ENCODE assay signal across 18 cellular contexts in the genomic region with DNA sequence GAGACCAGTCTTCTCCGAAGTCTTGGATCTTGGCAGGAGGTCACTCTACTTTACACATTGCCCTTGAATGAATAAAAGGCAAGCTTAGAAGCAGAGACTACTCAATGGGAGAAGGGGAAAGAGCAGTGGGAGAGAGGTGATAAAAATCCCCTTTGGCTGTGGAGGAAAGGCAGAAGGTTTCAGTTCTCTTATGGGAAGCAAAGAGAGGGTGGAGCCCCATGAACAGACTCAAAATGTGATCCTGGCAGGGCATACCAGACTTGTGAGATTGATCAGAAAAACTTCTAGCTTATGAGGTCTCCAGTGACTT. TPM values are rescaled to one million over a fixed set of nuclear protein-coding genes. Genes with fewer than 3 reads are reported as not detected.
DNase-seq lines count a peak whose midpoint lies in the region; ATAC-seq, FAIRE-seq and TF ChIP-seq lines count a peak whose summit lies in the region.
"Had no signal": no experiment of that assay in that cellular context is flagged by ENCODE, and none has a peak within 500 bp of the region (broad histone marks: within the 10 kb centered on the region; RNA-seq: fewer than 3 reads in every experiment).

No MANE protein-coding gene starts in this region.

- H3K27me3 ChIP-seq in GM12878 (replicated peaks in 1 of 2; ENCODE audit: control insufficient read depth in 2 of 2, insufficient read depth in 2 of 2, low read length in 1 of 2), result no peaks in the 10 kb centered on the region
- no peaks in the 10 kb centered on the region for H3K27me3 ChIP-seq in neural progenitor cell
- H3K27me3 ChIP-seq: BE2C had no signal

- peaks cover 11% of the 10 kb centered on the region for H3K4me1 Mint-ChIP-seq in neural progenitor cell
- H3K4me1 Mint-ChIP-seq: CD4-positive, alpha-beta memory T cell; GM23338 had no signal

- CTCF ChIA-PET in GM12878 (lab: Yijun Ruan, JAX), result no interaction called here

- H4K20me1 ChIP-seq in GM12878 (ENCODE audit: control insufficient read depth, insufficient read depth) (no peaks in the 10 kb centered on the region), neural progenitor cell (ENCODE audit: low read depth) (no peaks in the 10 kb centered on the region)

- 0 out of 2 replicates have a peak overlapping the region, but pooled peaks have one; percentile 33 for H3K4me2 ChIP-seq in GM12878 (ENCODE audit: control insufficient read depth, insufficient read depth)
- no peak overlapping the region for H3K4me2 ChIP-seq in neural progenitor cell
- H3K4me2 ChIP-seq: GM23338 had no signal

- no peaks in the 10 kb centered on the region for H3F3A ChIP-seq in neural progenitor cell (ENCODE audit: low read depth)

- no peak overlapping the region for H3K4me3 Mint-ChIP-seq in neural progenitor cell
- H3K4me3 Mint-ChIP-seq: CD4-positive, alpha-beta memory T cell; GM23338; IgD-negative memory B cell had no signal

- TF ChIP-seq POLR2A in GM12878 (IDR thresholded peaks at IDR 0.05; ENCODE audit: low read depth, low read length), result no peak

- no peak for TF ChIP-seq EP300 in GM12878 (IDR thresholded peaks at IDR 0.05; ENCODE audit: borderline replicate concordance in 1 of 2, control insufficient read depth in 1 of 2, low read depth in 2 of 2, low read length in 2 of 2)

- POLR2A ChIA-PET in GM12878 (lab: Charles Lee), result interaction anchor here (0.7 kb wide), 1 partner anchor 29 kb away, joined by 3 read pairs; no protein-coding TSS in a partner anchor

- TF ChIP-seq RAD21 in GM12878 (IDR thresholded peaks at IDR 0.05; ENCODE audit: insufficient read depth, low read depth, low read length), result no peak

- H3K79me2 ChIP-seq in GM12878 (ENCODE audit: control insufficient read depth, insufficient read depth, low read length) (no peaks in the 10 kb centered on the region), neural progenitor cell (ENCODE audit: low read depth) (no peaks in the 10 kb centered on the region)

- no peak for FAIRE-seq in GM12878 (lab: Jason Lieb, UNC)
- FAIRE-seq: A549, D721Med, G401.6 had no signal

- RAD21 ChIA-PET in GM12878 (lab: Charles Lee; ENCODE audit: unreplicated experiment), result no interaction called here

- no TSS peak for BruUV-seq in GM12878 (replicated peaks; lab: Mats Ljungman, UMichigan)

- ATAC-seq in GM12878, result peak; percentile 23; the same call in 1 of the 3 replicates
- ATAC-seq in HG03354 (IDR thresholded peaks at IDR 0.05; ENCODE audit: poor library complexity, severe bottlenecking, unreplicated experiment), result no peak
- ATAC-seq: A549, GM23338 had no signal

- H3K9me3 ChIP-seq in GM12878 (replicated peaks; ENCODE audit: control insufficient read depth, insufficient read depth, low read length), result no peaks in the 10 kb centered on the region
- no peaks in the 10 kb centered on the region for H3K9me3 ChIP-seq in neural progenitor cell (ENCODE audit: low read depth)
- H3K9me3 ChIP-seq: BE2C had no signal

- H3K27ac ChIP-seq in GM12878 (ENCODE audit: control insufficient read depth, insufficient read depth), result no peak overlapping the region
- H3K27ac ChIP-seq in neural progenitor cell, result no peak overlapping the region
- H3K27ac ChIP-seq: A549, C4-2B had no signal

- TF ChIP-seq CTCF in GM12878 (IDR thresholded peaks at IDR 0.05 in 2 of 3, conservative IDR thresholded peaks at IDR 0.05 in 1 of 3; ENCODE audit: control insufficient read depth in 2 of 3, extremely low read depth in 1 of 3, insufficient read depth in 1 of 3, low read depth in 3 of 3, low read length in 3 of 3) (no peak), neural progenitor cell (IDR thresholded peaks at IDR 0.05) (no peak)

- H3K4me3 ChIP-seq in GM12878 (no peak overlapping the region), neural progenitor cell (no peak overlapping the region)
- H3K4me3 ChIP-seq: A549, GM23338 had no signal

- H3K36me3 ChIP-seq in GM12878 (ENCODE audit: control insufficient read depth in 2 of 2, insufficient read depth in 2 of 2, low read length in 1 of 2) (no peaks in the 10 kb centered on the region), neural progenitor cell (no peaks in the 10 kb centered on the region)
- H3K36me3 ChIP-seq: BE2C had no signal

- no peak overlapping the region for H2AFZ ChIP-seq in GM12878 (ENCODE audit: control insufficient read depth, low read depth, low read length)
- H2AFZ ChIP-seq in neural progenitor cell (replicated peaks), result no peak overlapping the region

- peaks cover 5% of the 10 kb centered on the region for H3K27me3 Mint-ChIP-seq in neural progenitor cell (ENCODE audit: insufficient read depth, low read depth)
- H3K27me3 Mint-ChIP-seq: IgD-negative memory B cell had no signal

- peak overlapping the region; percentile 11 for H3K27ac Mint-ChIP-seq in neural progenitor cell
- H3K27ac Mint-ChIP-seq: CD4-positive, alpha-beta memory T cell; GM23338; IgD-negative memory B cell had no signal

- H3K4me1 ChIP-seq in GM12878 (ENCODE audit: control insufficient read depth, insufficient read depth, low read length) (peaks cover 19% of the 10 kb centered on the region), neural progenitor cell (peaks cover 12% of the 10 kb centered on the region)
- H3K4me1 ChIP-seq: BE2C had no signal

- in situ Hi-C loops in GM12878 (cut with MboI), result no loop called here

- peaks cover 2% of the 10 kb centered on the region for H3K36me3 Mint-ChIP-seq in neural progenitor cell
- H3K36me3 Mint-ChIP-seq: CD4-positive, alpha-beta memory T cell; IgD-negative memory B cell had no signal

- DNase-seq in MV-4-11 (lab: John Stamatoyannopoulos, UW) (peak; percentile 26), GM12878 (ENCODE audit: low read depth, low spot score) (no peak), neural progenitor cell (ENCODE audit: low spot score) (no peak), GM03348 (ENCODE audit: low spot score) (no peak), NCI-H774 (lab: John Stamatoyannopoulos, UW) (no peak)
- DNase-seq: BE2C; CD4-positive, alpha-beta memory T cell; DMS153; DMS79 treated with DMSO at 0.1 percent for 48 hours; EL; H7 had no signal

- intact Hi-C loops in GM12878 (cut with micrococcal nuclease; ENCODE audit: unreplicated experiment), result no loop called here

- H3K9me3 Mint-ChIP-seq in neural progenitor cell, result peaks cover 8% of the 10 kb centered on the region
- H3K9me3 Mint-ChIP-seq: CD4-positive, alpha-beta memory T cell; IgD-negative memory B cell had no signal

- SMC1A ChIA-PET in GM12878 (lab: Charles Lee; ENCODE audit: uncharacterized antibody, unreplicated experiment), result interaction anchor here (1.1 to 1.9 kb wide), 2 partner anchors 48 to 89 kb away, joined by 3 to 7 read pairs; no protein-coding TSS in a partner anchor

- H3K9ac ChIP-seq in GM12878 (ENCODE audit: control insufficient read depth, insufficient read depth, low read length) (no peak overlapping the region), neural progenitor cell (no peak overlapping the region)

- 85% methylated on average over 1 of the region's 1 CpG for WGBS in GM12878 (ENCODE audit: insufficient coverage, insufficient replicate concordance, low lambda C conversion rate, missing lambda C conversion rate)

TF ChIP-seq in GM12878, 131 proteins besides CTCF, POLR2A, EP300 and RAD21 (continues in another document):
- TF ChIP-seq IKZF2 (IDR thresholded peaks at IDR 0.05) (peak; percentile 25 to 38; a peak in 1 of 4 replicates), PAX8 (IDR thresholded peaks at IDR 0.05) (no peak), TAF1 (IDR thresholded peaks at IDR 0.05; ENCODE audit: borderline replicate concordance, low read depth, low read length) (no peak), ASH2L (IDR thresholded peaks at IDR 0.05; ENCODE audit: borderline replicate concordance, low read depth) (no peak), STAT3 (IDR thresholded peaks at IDR 0.05; ENCODE audit: low read depth, low read length) (no peak)
- TF ChIP-seq, protein P1, sequence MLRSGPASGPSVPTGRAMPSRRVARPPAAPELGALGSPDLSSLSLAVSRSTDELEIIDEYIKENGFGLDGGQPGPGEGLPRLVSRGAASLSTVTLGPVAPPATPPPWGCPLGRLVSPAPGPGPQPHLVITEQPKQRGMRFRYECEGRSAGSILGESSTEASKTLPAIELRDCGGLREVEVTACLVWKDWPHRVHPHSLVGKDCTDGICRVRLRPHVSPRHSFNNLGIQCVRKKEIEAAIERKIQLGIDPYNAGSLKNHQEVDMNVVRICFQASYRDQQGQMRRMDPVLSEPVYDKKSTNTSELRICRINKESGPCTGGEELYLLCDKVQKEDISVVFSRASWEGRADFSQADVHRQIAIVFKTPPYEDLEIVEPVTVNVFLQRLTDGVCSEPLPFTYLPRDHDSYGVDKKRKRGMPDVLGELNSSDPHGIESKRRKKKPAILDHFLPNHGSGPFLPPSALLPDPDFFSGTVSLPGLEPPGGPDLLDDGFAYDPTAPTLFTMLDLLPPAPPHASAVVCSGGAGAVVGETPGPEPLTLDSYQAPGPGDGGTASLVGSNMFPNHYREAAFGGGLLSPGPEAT (IDR thresholded peaks at IDR 0.05; ENCODE audit: low read depth), result peak; percentile 38; the same call in 1 of the 2 replicates
- TF ChIP-seq, protein P2, sequence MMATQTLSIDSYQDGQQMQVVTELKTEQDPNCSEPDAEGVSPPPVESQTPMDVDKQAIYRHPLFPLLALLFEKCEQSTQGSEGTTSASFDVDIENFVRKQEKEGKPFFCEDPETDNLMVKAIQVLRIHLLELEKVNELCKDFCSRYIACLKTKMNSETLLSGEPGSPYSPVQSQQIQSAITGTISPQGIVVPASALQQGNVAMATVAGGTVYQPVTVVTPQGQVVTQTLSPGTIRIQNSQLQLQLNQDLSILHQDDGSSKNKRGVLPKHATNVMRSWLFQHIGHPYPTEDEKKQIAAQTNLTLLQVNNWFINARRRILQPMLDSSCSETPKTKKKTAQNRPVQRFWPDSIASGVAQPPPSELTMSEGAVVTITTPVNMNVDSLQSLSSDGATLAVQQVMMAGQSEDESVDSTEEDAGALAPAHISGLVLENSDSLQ (IDR thresholded peaks at IDR 0.05), result no peak

RNA-seq across cellular contexts. Expression of a gene that starts 49.6 kb away (rescaled TPM):
- 424 and 467 TPM in 2 replicates for total RNA-seq in GM12878 (2013; cell fraction: nucleolus; rRNA removed)
- 72.6 and 89.9 TPM in 2 replicates for total RNA-seq in GM12878 (2014; rRNA removed)
- total RNA-seq in GM12878 (2014; rRNA removed; fragmentation: Illumina TruSeq; extraction: Trizol), result 99.1 and 104 TPM in 2 replicates
- total RNA-seq in GM12878 (2021), result 82.3 and 85.5 TPM in 2 replicates
- polyA plus RNA-seq in GM12878 (2011; ENCODE audit: low read depth), result 39.7 TPM
- 116 and 120 TPM in 2 replicates for polyA plus RNA-seq in GM12878 (2011; rRNA removed)
- 58.4 and 59.6 TPM in 2 replicates for polyA plus RNA-seq in GM12878 (2011; cell fraction: cytosol; rRNA removed)
- polyA plus RNA-seq in GM12878 (2011; cell fraction: nucleus; rRNA removed), result 122 and 143 TPM in 2 replicates
- polyA plus RNA-seq in GM12878 (2012), result 37.8 and 45.9 TPM in 2 replicates
- 65.5 and 80.6 TPM in 2 replicates for polyA plus RNA-seq in GM12878 (2014; fragmentation: Illumina TruSeq; extraction: Trizol)
- polyA plus RNA-seq in GM12878 (2014; fragmentation: Nextera tagmentation; extraction: Ambion mirVana), result 10 to 100 TPM; 27.3 to 27.4 TPM
- polyA plus RNA-seq in GM12878 (2014; rRNA removed), result 41.7 and 50.0 TPM in 2 replicates
- polyA plus RNA-seq in GM12878 (2016; fragmentation: Nextera tagmentation; extraction: Ambion mirVana), result 10 to 100 TPM; 34.6 to 42.6 TPM
- polyA minus RNA-seq in GM12878 (2011; rRNA and poly(A)+ RNA removed), result 278 and 310 TPM in 2 replicates
- 75.9 and 78.3 TPM in 2 replicates for polyA minus RNA-seq in GM12878 (2011; cell fraction: cytosol; rRNA and poly(A)+ RNA removed)
- 107 and 172 TPM in 2 replicates for polyA minus RNA-seq in GM12878 (2011; cell fraction: nucleus; rRNA and poly(A)+ RNA removed)
- 142 and 153 TPM in 2 replicates for total RNA-seq in neural progenitor cell (ENCODE audit: low replicate concordance)
